12 cellular contexts compared by ENCODE assay signal in the genomic region with DNA sequence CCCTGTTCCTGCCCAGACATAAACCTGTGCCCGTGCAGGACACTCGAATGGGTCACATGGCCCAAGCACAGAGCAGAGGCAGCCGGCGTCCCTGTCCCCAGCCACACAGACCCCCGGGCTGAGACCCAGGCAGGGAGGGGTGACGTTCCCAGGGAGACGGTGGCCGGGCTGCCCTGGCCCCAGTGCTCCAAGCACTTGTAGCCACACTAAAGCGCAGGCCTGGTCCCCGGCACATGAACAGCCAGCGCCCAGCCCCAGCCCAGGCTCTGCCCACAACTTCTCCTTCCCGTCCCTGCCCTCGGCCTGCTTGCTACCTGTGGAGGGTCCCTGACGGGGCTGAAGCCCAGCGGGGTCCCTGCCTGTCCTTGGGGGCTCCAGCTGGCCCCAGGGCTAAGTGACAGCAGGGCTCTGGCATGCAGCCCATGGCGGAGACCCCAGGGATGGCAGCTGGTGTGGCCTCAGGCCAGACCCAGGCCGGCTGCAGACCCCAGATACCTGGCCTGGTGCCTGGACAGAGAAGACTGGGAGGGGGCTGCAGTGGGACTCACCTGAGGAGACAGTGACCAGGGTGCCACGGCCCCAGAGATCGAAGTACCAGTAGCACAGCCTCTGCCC.
DNase-seq lines count a peak whose midpoint lies in the region; ATAC-seq and TF ChIP-seq lines count a peak whose summit lies in the region.
"Had no signal": no experiment of that assay in that cellular context is flagged by ENCODE, and none has a peak within 500 bp of the region (broad histone marks: within the 10 kb centered on the region; RNA-seq: fewer than 3 reads in every experiment).

No MANE protein-coding gene starts in this region.

- TF ChIP-seq POLR2A in NB4 (IDR thresholded peaks at IDR 0.05; ENCODE audit: extremely low read depth, insufficient read length), result no peak

- H3K27ac ChIP-seq in CD8-positive, alpha-beta T cell (ENCODE audit: low read depth, low read length), result no peak overlapping the region
- H3K27ac ChIP-seq in trophoblast cell (ENCODE audit: low read depth, low read length) (no peak overlapping the region), GM23248 (no peak overlapping the region)
- H3K27ac ChIP-seq: C4-2B had no signal

- no peaks in the 10 kb centered on the region for H3K9me3 ChIP-seq in CD8-positive, alpha-beta T cell (ENCODE audit: low read length)
- H3K9me3 ChIP-seq in trophoblast cell (ENCODE audit: insufficient read depth, low read depth, low read length) (peaks cover 68% of the 10 kb centered on the region), GM23248 (ENCODE audit: low read depth) (no peaks in the 10 kb centered on the region)

- H3K23ac ChIP-seq in trophoblast cell (ENCODE audit: low read length), result no peak overlapping the region

- H3K36me3 Mint-ChIP-seq in CD8-positive, alpha-beta T cell, result no peaks in the 10 kb centered on the region

- H3K27me3 Mint-ChIP-seq in CD8-positive, alpha-beta T cell (ENCODE audit: low read depth), result no peaks in the 10 kb centered on the region

- peaks cover 33% of the 10 kb centered on the region for H3K4me1 Mint-ChIP-seq in CD8-positive, alpha-beta T cell (ENCODE audit: low read depth)

- peak in 2 of 7 experiments; percentile 2 to 48 for DNase-seq in CD8-positive, alpha-beta T cell
- DNase-seq in NB4 (ENCODE audit: low read depth) (peak; percentile 50), cardiac septum (ENCODE audit: low spot score) (peak; percentile 58), posterior vena cava (ENCODE audit: low spot score) (peak; percentile 81), RKO (ENCODE audit: low spot score) (no peak), trophoblast cell (no peak), GM23248 (no peak)
- DNase-seq: activated gamma-delta T cell treated with Interleukin-2 at 50 U/mL for 16 hours, NCI-H1417 treated with DMSO at 0.1 percent for 48 hours, NCI-H524 treated with DMSO at 0.1 percent for 48 hours had no signal

- no peak overlapping the region for H2BK12ac ChIP-seq in trophoblast cell (ENCODE audit: low read length)

- CTCF ChIA-PET in CD8-positive, alpha-beta T cell (lab: Charles Lee), result no interaction called here

- WGBS in trophoblast cell (ENCODE audit: extremely low coverage, insufficient coverage, insufficient read length), result no CpG with 5 or more reads among the region's 19 CpGs
- WGBS in GM23248 (ENCODE audit: low coverage in 1 of 2, low lambda C conversion rate in 2 of 2, missing lambda C conversion rate in 2 of 2), 2 experiments, result 46 to 50% methylated on average over 17 to 19 of the region's 19 CpGs

- H3K9ac ChIP-seq in trophoblast cell (ENCODE audit: low read length) (no peak overlapping the region), GM23248 (no peak overlapping the region)

- TF ChIP-seq CTCF in CD8-positive, alpha-beta T cell (IDR thresholded peaks at IDR 0.05), result no peak
- TF ChIP-seq CTCF in NB4 (IDR thresholded peaks at IDR 0.05; ENCODE audit: low read depth, low read length), result no peak

- POLR2A ChIA-PET in CD8-positive, alpha-beta T cell (lab: Charles Lee), result no interaction called here

- H2BK120ac ChIP-seq in trophoblast cell (ENCODE audit: insufficient read depth, low read length, poor library complexity), result no peak overlapping the region

- H3K4me3 ChIP-seq in CD8-positive, alpha-beta T cell (ENCODE audit: low read depth, low read length), result no peak overlapping the region
- no peak overlapping the region for H3K4me3 ChIP-seq in NB4 (ENCODE audit: low read depth, low read length)
- H3K4me3 ChIP-seq in trophoblast cell (ENCODE audit: low read depth, low read length), result no peak overlapping the region
- H3K4me3 ChIP-seq in GM23248, result no peak overlapping the region

- H3K4ac ChIP-seq in trophoblast cell (ENCODE audit: low read depth, low read length), result no peak overlapping the region

- no peaks in the 10 kb centered on the region for H3F3A ChIP-seq in GM23248 (ENCODE audit: insufficient read depth)

- H3K9me3 Mint-ChIP-seq in CD8-positive, alpha-beta T cell, result no peaks in the 10 kb centered on the region

- H3K4me1 ChIP-seq in CD8-positive, alpha-beta T cell (ENCODE audit: insufficient read depth, low read length), result peaks cover 30% of the 10 kb centered on the region
- H3K4me1 ChIP-seq in trophoblast cell (ENCODE audit: control insufficient read depth in 1 of 2, insufficient read depth in 2 of 2, low read length in 2 of 2) (no peaks in the 10 kb centered on the region), GM23248 (ENCODE audit: insufficient read depth) (no peaks in the 10 kb centered on the region)

- H3K14ac ChIP-seq in trophoblast cell (ENCODE audit: low read length), result no peak overlapping the region

- H4K91ac ChIP-seq in trophoblast cell (ENCODE audit: low read depth, low read length), result no peak overlapping the region

- in situ Hi-C loops in GM23248 (cut with MboI), result no loop called here

- no peak overlapping the region for H3K18ac ChIP-seq in trophoblast cell (ENCODE audit: low read length)

- no peak overlapping the region for H3K4me3 Mint-ChIP-seq in CD8-positive, alpha-beta T cell

- H4K12ac ChIP-seq in trophoblast cell (ENCODE audit: low read depth, low read length), result no peak overlapping the region

- H3K27me3 ChIP-seq in CD8-positive, alpha-beta T cell (ENCODE audit: insufficient read depth, low read length), result no peaks in the 10 kb centered on the region
- no peaks in the 10 kb centered on the region for H3K27me3 ChIP-seq in trophoblast cell (ENCODE audit: insufficient read depth, low read length)
- no peaks in the 10 kb centered on the region for H3K27me3 ChIP-seq in GM23248 (replicated peaks; ENCODE audit: insufficient read depth)

- peak overlapping the region; percentile 22 for H3K27ac Mint-ChIP-seq in CD8-positive, alpha-beta T cell

- no peaks in the 10 kb centered on the region for H4K20me1 ChIP-seq in GM23248 (ENCODE audit: insufficient read depth)

- H3K36me3 ChIP-seq in CD8-positive, alpha-beta T cell (ENCODE audit: insufficient read depth, low read length), result no peaks in the 10 kb centered on the region
- no peaks in the 10 kb centered on the region for H3K36me3 ChIP-seq in trophoblast cell (ENCODE audit: control insufficient read depth in 1 of 2, insufficient read depth in 2 of 2, low read length in 2 of 2)
- H3K36me3 ChIP-seq in GM23248 (ENCODE audit: low read depth), result no peaks in the 10 kb centered on the region

- intact Hi-C loops in CD8-positive, alpha-beta T cell (cut with DNase I, micrococcal nuclease), result no loop called here
- intact Hi-C loops in cardiac septum (cut with DNase I), result no loop called here
- intact Hi-C loops in posterior vena cava (cut with DNase I), result no loop called here

- H4K8ac ChIP-seq in trophoblast cell (ENCODE audit: low read depth, low read length), result no peak overlapping the region

- H3K4me2 ChIP-seq in trophoblast cell (ENCODE audit: low read length) (no peak overlapping the region), GM23248 (ENCODE audit: unreplicated experiment) (no peak overlapping the region)

- no peaks in the 10 kb centered on the region for H3K79me2 ChIP-seq in trophoblast cell (ENCODE audit: control insufficient read depth, insufficient read depth, low read length, poor library complexity)
- H3K79me2 ChIP-seq in GM23248 (ENCODE audit: insufficient read depth), result no peaks in the 10 kb centered on the region

- H3K9me2 ChIP-seq in GM23248 (ENCODE audit: insufficient read depth), result no peaks in the 10 kb centered on the region

- H2AK5ac ChIP-seq in trophoblast cell (ENCODE audit: low read length), result no peak overlapping the region

- ATAC-seq in CD8-positive, alpha-beta T cell, result no peak
- ATAC-seq: esophagus mucosa had no signal

- H3K79me1 ChIP-seq in trophoblast cell (ENCODE audit: low read length), result no peaks in the 10 kb centered on the region

- H2AFZ ChIP-seq in trophoblast cell (ENCODE audit: insufficient read depth, low read length, poor library complexity), result no peak overlapping the region
- H2AFZ ChIP-seq in GM23248, result no peak overlapping the region

- no peak overlapping the region for H2BK5ac ChIP-seq in trophoblast cell (ENCODE audit: low read depth, low read length, poor library complexity)

Comparison
In these comparisons a context has a peak if more than half of its experiments do, and no peak if none do; other contexts are left out.
1. DNase-seq: peak in NB4 (single experiment), cardiac septum (single experiment) and posterior vena cava (single experiment); none in RKO (single experiment), trophoblast cell (0 of 2) and GM23248 (single experiment).